ENCODE assay signal across 8 cellular contexts in the genomic region with DNA sequence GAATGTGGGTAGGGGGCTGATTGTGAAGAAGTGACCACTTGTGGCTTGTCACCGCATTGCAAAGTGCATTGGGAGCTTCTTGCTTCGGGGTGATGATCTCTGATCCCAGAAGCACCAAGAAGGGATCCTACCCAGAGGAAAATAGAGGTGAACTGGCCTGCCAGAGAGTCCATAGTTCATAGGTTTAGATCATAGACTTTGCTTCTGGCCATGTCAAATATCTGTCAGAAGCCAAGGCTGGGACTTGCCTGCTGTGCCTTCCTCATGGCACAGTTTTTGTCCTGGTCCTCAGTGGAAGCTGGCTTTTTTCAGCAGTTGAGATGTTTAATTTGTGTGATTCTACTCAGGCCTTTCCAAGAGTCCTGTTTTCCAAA. TPM values are rescaled to one million over a fixed set of nuclear protein-coding genes. Genes with fewer than 3 reads are reported as not detected.
DNase-seq lines count a peak whose midpoint lies in the region; ATAC-seq and TF ChIP-seq lines count a peak whose summit lies in the region.

No MANE protein-coding gene starts in this region.

- peak; percentile 12; the same call in 1 of the 2 replicates for TF ChIP-seq CTCF in LNCAP (IDR thresholded peaks at IDR 0.05)
- no peak for TF ChIP-seq CTCF in neural cell (IDR thresholded peaks at IDR 0.05; ENCODE audit: poor library complexity, severe bottlenecking)

- ATAC-seq in HG03457 (IDR thresholded peaks at IDR 0.05; ENCODE audit: unreplicated experiment): no peak

- no peak for TF ChIP-seq EP300 in neural cell (conservative IDR thresholded peaks at IDR 0.05; ENCODE audit: poor library complexity, severe bottlenecking)

- H3K9me3 ChIP-seq in BLaER1 treated with 17β-estradiol and CSF1 and Interleukin-3, amounts not matched to agents 10 nM and 100 nM (replicated peaks in 1 of 11): no peaks in the 10 kb centered on the region
- H3K9me3 ChIP-seq in ectodermal cell (ENCODE audit: control insufficient read depth, low read length): no peaks in the 10 kb centered on the region
- H3K9me3 ChIP-seq in neural cell (ENCODE audit: low read length): no peaks in the 10 kb centered on the region

- no peaks in the 10 kb centered on the region for H3K9me2 ChIP-seq in neural cell (ENCODE audit: insufficient read depth, low read length)

- H3K4me2 ChIP-seq in BLaER1 treated with 17β-estradiol and CSF1 and Interleukin-3, amounts not matched to agents 10 nM and 100 nM: peak overlapping the region; percentile 78 to 99 (median 91)
- H3K4me2 ChIP-seq in neural cell (ENCODE audit: low read length): peak overlapping the region; percentile 91

- no peaks in the 10 kb centered on the region for H3F3A ChIP-seq in neural cell (ENCODE audit: insufficient read depth, low read length, poor library complexity, severe bottlenecking)

- peak overlapping the region; percentile 80 to 89 (median 86); a peak in 21 of 22 replicates for H3K27ac ChIP-seq in BLaER1 treated with 17β-estradiol and CSF1 and Interleukin-3, amounts not matched to agents 10 nM and 100 nM
- H3K27ac ChIP-seq in ectodermal cell (ENCODE audit: insufficient read depth, low read depth, low read length, poor library complexity, severe bottlenecking) (no peak overlapping the region), neural cell (ENCODE audit: low read length) (peak overlapping the region; percentile 86)

- peaks cover 48% of the 10 kb centered on the region for H3K79me2 ChIP-seq in neural cell (replicated peaks; ENCODE audit: insufficient read depth, low read length)

- 21 to 25% methylated on average over 2 of the region's 2 CpGs for WGBS in ectodermal cell, 2 experiments

- peaks cover 25 to 55% (median 42%) of the 10 kb centered on the region in 11 experiments; a peak in 20 of 22 replicates for H4K20me1 ChIP-seq in BLaER1 treated with 17β-estradiol and CSF1 and Interleukin-3, amounts not matched to agents 10 nM and 100 nM
- peaks cover 3% of the 10 kb centered on the region for H4K20me1 ChIP-seq in neural cell (ENCODE audit: insufficient read depth)

- no peak for TF ChIP-seq RAD21 in neural cell (conservative IDR thresholded peaks at IDR 0.05)

- H3K36me3 ChIP-seq in BLaER1 treated with 17β-estradiol and CSF1 and Interleukin-3, amounts not matched to agents 10 nM and 100 nM: peaks cover 27 to 48% (median 36%) of the 10 kb centered on the region in 11 experiments
- H3K36me3 ChIP-seq in ectodermal cell (ENCODE audit: control insufficient read depth, insufficient read depth, low read length): peaks cover 19% of the 10 kb centered on the region
- no peaks in the 10 kb centered on the region for H3K36me3 ChIP-seq in neural cell (ENCODE audit: insufficient read depth, low read length)

- peak overlapping the region; percentile 88 to 95 (median 90) for H3K9ac ChIP-seq in BLaER1 treated with 17β-estradiol and CSF1 and Interleukin-3, amounts not matched to agents 10 nM and 100 nM
- peak overlapping the region; percentile 87 for H3K9ac ChIP-seq in neural cell (ENCODE audit: low read length)

- no peak for DNase-seq in superior temporal gyrus (ENCODE audit: extremely low spot score)
- no peak for DNase-seq in DMS153 (lab: John Stamatoyannopoulos, UW)
- no peak for DNase-seq in NCI-H2227 (lab: John Stamatoyannopoulos, UW; ENCODE audit: unreplicated experiment)

- H3K4me3 ChIP-seq in BLaER1 treated with 17β-estradiol and CSF1 and Interleukin-3, amounts not matched to agents 10 nM and 100 nM: peak overlapping the region; percentile 79 to 99 (median 88)
- H3K4me3 ChIP-seq in ectodermal cell (ENCODE audit: insufficient read depth, low read depth, low read length): peak overlapping the region; percentile 82
- H3K4me3 ChIP-seq in neural cell (ENCODE audit: low read length): peak overlapping the region; percentile 90

- no peaks in the 10 kb centered on the region for H3K27me3 ChIP-seq in BLaER1 treated with 17β-estradiol and CSF1 and Interleukin-3, amounts not matched to agents 10 nM and 100 nM
- H3K27me3 ChIP-seq in ectodermal cell (ENCODE audit: control insufficient read depth, insufficient read depth, low read length, poor library complexity, severe bottlenecking) (no peaks in the 10 kb centered on the region), neural cell (ENCODE audit: insufficient read depth, low read depth, low read length) (no peaks in the 10 kb centered on the region)

- H3K4me1 ChIP-seq in BLaER1 treated with 17β-estradiol and CSF1 and Interleukin-3, amounts not matched to agents 10 nM and 100 nM: peaks cover 37 to 44% (median 40%) of the 10 kb centered on the region in 10 experiments
- H3K4me1 ChIP-seq in ectodermal cell (ENCODE audit: control insufficient read depth, insufficient read depth, low read length): peaks cover 5% of the 10 kb centered on the region

- no peak overlapping the region for H2AFZ ChIP-seq in neural cell (ENCODE audit: low read depth, low read length)

TF ChIP-seq in neural cell, 6 proteins besides CTCF, POLR2A, EP300 and RAD21:
- TF ChIP-seq TAF1 (IDR thresholded peaks at IDR 0.05; ENCODE audit: low read depth): no peak
- no peak for TF ChIP-seq MXI1 (conservative IDR thresholded peaks at IDR 0.05; ENCODE audit: poor library complexity, severe bottlenecking)
- TF ChIP-seq SMC3 (conservative IDR thresholded peaks at IDR 0.05; ENCODE audit: poor library complexity): no peak
- TF ChIP-seq REST (IDR thresholded peaks at IDR 0.05; ENCODE audit: borderline replicate concordance): no peak
- TF ChIP-seq EZH2 (IDR thresholded peaks at IDR 0.05; ENCODE audit: borderline replicate concordance, insufficient read depth, low read length, poor library complexity, severe bottlenecking): no peak
- no peak for TF ChIP-seq POLR2AphosphoS5 (IDR thresholded peaks at IDR 0.05)

RNA-seq across cellular contexts. Expression of gene ZSWIM8, which starts 1.1 kb away (rescaled TPM):
- 80.6 TPM for polyA plus RNA-seq in ectodermal cell (2013, experiment 1 of 4)
- 85.3 TPM for polyA plus RNA-seq in ectodermal cell (2013, experiment 2 of 4)
- 56.6 TPM for polyA plus RNA-seq in ectodermal cell (2013, experiment 3 of 4)
- polyA plus RNA-seq in ectodermal cell (2013, experiment 4 of 4): 83.3 TPM
- polyA plus RNA-seq in neural cell: 69.1 and 83.2 TPM in 2 replicates
- 59.4 and 93.7 TPM in 2 replicates for polyA minus RNA-seq in neural cell

RNA-seq across cellular contexts. Expression of gene CHCHD1, which starts 4.7 kb away (rescaled TPM):
- polyA plus RNA-seq in ectodermal cell (2013, experiment 1 of 4): 80.3 TPM
- 79.5 TPM for polyA plus RNA-seq in ectodermal cell (2013, experiment 2 of 4)
- 77.5 TPM for polyA plus RNA-seq in ectodermal cell (2013, experiment 3 of 4)
- 90.7 TPM for polyA plus RNA-seq in ectodermal cell (2013, experiment 4 of 4)
- 82.5 and 88.8 TPM in 2 replicates for polyA plus RNA-seq in neural cell
- polyA minus RNA-seq in neural cell: 17.8 and 21.2 TPM in 2 replicates

RNA-seq across cellular contexts. Expression of gene NDST2, which starts 24.9 kb away (rescaled TPM):
- polyA plus RNA-seq in ectodermal cell (2013, experiment 1 of 4): 23.1 TPM
- polyA plus RNA-seq in ectodermal cell (2013, experiment 2 of 4): 25.6 TPM
- 20.0 TPM for polyA plus RNA-seq in ectodermal cell (2013, experiment 3 of 4)
- 24.7 TPM for polyA plus RNA-seq in ectodermal cell (2013, experiment 4 of 4)
- polyA plus RNA-seq in neural cell: 10.5 and 18.1 TPM in 2 replicates
- polyA minus RNA-seq in neural cell: 17.0 and 17.5 TPM in 2 replicates

RNA-seq across cellular contexts. Expression of gene SEC24C, which starts 42.3 kb away (rescaled TPM):
- 67.5 TPM for polyA plus RNA-seq in ectodermal cell (2013, experiment 1 of 4)
- 70.5 TPM for polyA plus RNA-seq in ectodermal cell (2013, experiment 2 of 4)
- polyA plus RNA-seq in ectodermal cell (2013, experiment 3 of 4): 48.5 TPM
- polyA plus RNA-seq in ectodermal cell (2013, experiment 4 of 4): 56.8 TPM
- polyA plus RNA-seq in neural cell: 43.0 and 44.8 TPM in 2 replicates
- polyA minus RNA-seq in neural cell: 67.4 and 82.5 TPM in 2 replicates
